Comparison of ENCODE assay signal across 8 cellular contexts in genomic region chr1:966603-967295, GRCh38. TPM values are rescaled to one million over a fixed set of nuclear protein-coding genes. Genes with fewer than 3 reads are reported as not detected.
DNase-seq lines count a peak whose midpoint lies in the region; ATAC-seq and TF ChIP-seq lines count a peak whose summit lies in the region.

No MANE protein-coding gene starts in this region.

- 1% methylated on average over 67 of the region's 67 CpGs for WGBS in right cardiac atrium

- no peaks in the 10 kb centered on the region for H3K9me3 ChIP-seq in SK-N-MC (ENCODE audit: low read depth, low read length)
- no peaks in the 10 kb centered on the region for H3K9me3 ChIP-seq in right cardiac atrium (ENCODE audit: control insufficient read depth, low read length)
- H3K9me3 ChIP-seq in gastrocnemius medialis = no peaks in the 10 kb centered on the region

- H3K9me3 Mint-ChIP-seq in activated naive CD8-positive, alpha-beta T cell treated with anti-CD3 and anti-CD28 coated beads for 36 hours = no peaks in the 10 kb centered on the region

- H3K27ac Mint-ChIP-seq in activated naive CD8-positive, alpha-beta T cell treated with anti-CD3 and anti-CD28 coated beads for 36 hours = peak overlapping the region; percentile 80

- H3K36me3 ChIP-seq in SK-N-MC (ENCODE audit: insufficient read depth, low read length) = peaks cover 12% of the 10 kb centered on the region; the same call in 1 of the 2 replicates
- peaks cover 0 to 2% of the 10 kb centered on the region in 2 donors for H3K36me3 ChIP-seq in gastrocnemius medialis

- in situ Hi-C loops in gastrocnemius medialis (cut with MboI; ENCODE audit: low sequenced_read_pairs in 4 of 4) = no loop called here

- TF ChIP-seq POLR2A in gastrocnemius medialis (IDR thresholded peaks at IDR 0.05) = peak in 1 of 2 donors; percentile 37

- peaks cover 5% of the 10 kb centered on the region for H3K36me3 Mint-ChIP-seq in activated naive CD8-positive, alpha-beta T cell treated with anti-CD3 and anti-CD28 coated beads for 36 hours

- intact Hi-C loops in right cardiac atrium (cut with DNase I) (no loop called here), gastrocnemius medialis (cut with DNase I; ENCODE audit: low total_unique reads) (no loop called here)

- H3K27me3 ChIP-seq in right cardiac atrium (ENCODE audit: control insufficient read depth, insufficient read depth) (no peaks in the 10 kb centered on the region), gastrocnemius medialis (peaks cover 6 to 37% (median 23%) of the 10 kb centered on the region in 3 donors)

- H3K27me3 Mint-ChIP-seq in activated naive CD8-positive, alpha-beta T cell treated with anti-CD3 and anti-CD28 coated beads for 36 hours = peaks cover 12% of the 10 kb centered on the region

- H3K4me1 ChIP-seq in right cardiac atrium (ENCODE audit: control insufficient read depth, insufficient read depth, low read length) = no peaks in the 10 kb centered on the region
- peaks cover 5 to 12% of the 10 kb centered on the region in 2 donors for H3K4me1 ChIP-seq in gastrocnemius medialis

- peak overlapping the region; percentile 45 for H3K9ac ChIP-seq in SK-N-MC (ENCODE audit: insufficient read length)

- peaks cover 6% of the 10 kb centered on the region for H3K4me1 Mint-ChIP-seq in activated naive CD8-positive, alpha-beta T cell treated with anti-CD3 and anti-CD28 coated beads for 36 hours

- no peak overlapping the region for H3K27ac ChIP-seq in SK-N-MC
- no peak overlapping the region for H3K27ac ChIP-seq in right cardiac atrium (ENCODE audit: low read length)
- peak overlapping the region in 2 of 4 donors; percentile 22 to 46 for H3K27ac ChIP-seq in gastrocnemius medialis

- peak; percentile 76 for ATAC-seq in HG03066 (IDR thresholded peaks at IDR 0.05; ENCODE audit: low read depth, unreplicated experiment)
- peak; percentile 63 to 70 for ATAC-seq in right cardiac atrium
- ATAC-seq in gastrocnemius medialis = peak; percentile 31 to 46
- no peak for ATAC-seq in HG03457 (IDR thresholded peaks at IDR 0.05; ENCODE audit: unreplicated experiment)

- DNase-seq in DMS79 treated with DMSO at 0.1 percent for 48 hours (lab: John Stamatoyannopoulos, UW) (peak; percentile 32), DMS79 (lab: John Stamatoyannopoulos, UW) (no peak), SK-N-MC (ENCODE audit: low read depth, low spot score) (no peak), right cardiac atrium (peak; percentile 72 to 89 (median 82)), gastrocnemius medialis (peak in 1 of 2 donors; percentile 50)
- DNase-seq in activated naive CD8-positive, alpha-beta T cell treated with anti-CD3 and anti-CD28 coated beads for 36 hours = peak; percentile 86

- peak overlapping the region; percentile 77 for H3K4me3 Mint-ChIP-seq in activated naive CD8-positive, alpha-beta T cell treated with anti-CD3 and anti-CD28 coated beads for 36 hours

- peak overlapping the region; percentile 78 for H3K4me3 ChIP-seq in SK-N-MC
- peak overlapping the region; percentile 49 for H3K4me3 ChIP-seq in right cardiac atrium (ENCODE audit: low read length)
- H3K4me3 ChIP-seq in gastrocnemius medialis = peak overlapping the region; percentile 57 to 66 (median 66)

- no peak for TF ChIP-seq CTCF in gastrocnemius medialis (IDR thresholded peaks at IDR 0.05 in 4 of 5, conservative IDR thresholded peaks at IDR 0.05 in 1 of 5)

RNA-seq across cellular contexts. Expression of gene PLEKHN1, which starts 0.5 kb away (rescaled TPM):
- 1 to 10 TPM in 1 of 2 experiments, under 1 TPM in 1; 0.85 to 1.3 TPM for total RNA-seq in activated naive CD8-positive, alpha-beta T cell treated with anti-CD3 and anti-CD28 coated beads for 36 hours
- total RNA-seq in right cardiac atrium (under 1 TPM in 1 of 4 donors, not detected in 3; 0.41 TPM), gastrocnemius medialis (under 1 TPM in 1 of 4 donors, not detected in 3; 0.23 TPM)
- 0.14 TPM for polyA plus RNA-seq in right cardiac atrium

RNA-seq across cellular contexts. Expression of gene KLHL17, which starts 6.4 kb away (rescaled TPM):
- total RNA-seq in activated naive CD8-positive, alpha-beta T cell treated with anti-CD3 and anti-CD28 coated beads for 36 hours = 10 to 100 TPM; 19.5 to 22.5 TPM
- total RNA-seq in right cardiac atrium (1 to 10 TPM; 5.0 to 9.7 (median 6.6) TPM), gastrocnemius medialis (1 to 10 TPM; 1.3 to 5.7 (median 2.3) TPM)
- 5.3 TPM for polyA plus RNA-seq in right cardiac atrium

RNA-seq across cellular contexts. Expression of gene NOC2L, which starts 7.7 kb away (rescaled TPM):
- total RNA-seq in activated naive CD8-positive, alpha-beta T cell treated with anti-CD3 and anti-CD28 coated beads for 36 hours = 100 to 1,000 TPM; 176 to 185 TPM
- total RNA-seq in right cardiac atrium (10 to 100 TPM; 43.6 to 48.6 (median 45.5) TPM), gastrocnemius medialis (100 to 1,000 TPM in 1 of 4 donors, 10 to 100 TPM in 3; 47.4 to 115 (median 74.2) TPM)
- 44.3 TPM for polyA plus RNA-seq in right cardiac atrium

RNA-seq across cellular contexts. Expression of gene PERM1, which starts 15.1 kb away (rescaled TPM):
- not detected for total RNA-seq in activated naive CD8-positive, alpha-beta T cell treated with anti-CD3 and anti-CD28 coated beads for 36 hours
- 10 to 100 TPM; 44.4 to 78.0 (median 57.4) TPM for total RNA-seq in right cardiac atrium
- 112 TPM for polyA plus RNA-seq in right cardiac atrium
- 100 to 1,000 TPM in 2 of 4 donors, 10 to 100 TPM in 2; 38.9 to 218 (median 98.8) TPM for total RNA-seq in gastrocnemius medialis

RNA-seq across cellular contexts. Expression of gene HES4, which starts 33.1 kb away (rescaled TPM):
- 1 to 10 TPM in 1 of 2 experiments, under 1 TPM in 1; 0.93 to 1.1 TPM for total RNA-seq in activated naive CD8-positive, alpha-beta T cell treated with anti-CD3 and anti-CD28 coated beads for 36 hours
- total RNA-seq in right cardiac atrium (10 to 100 TPM; 37.3 to 62.5 (median 38.6) TPM), gastrocnemius medialis (10 to 100 TPM in 2 of 4 donors, 1 to 10 TPM in 2; 6.4 to 17.4 (median 9.5) TPM)
- polyA plus RNA-seq in right cardiac atrium = 25.7 TPM

Comparison
In these comparisons a context has a peak if more than half of its experiments do, and no peak if none do; other contexts are left out.
1. DNase-seq: peak in DMS79 treated with DMSO at 0.1 percent for 48 hours (single experiment), activated naive CD8-positive, alpha-beta T cell treated with anti-CD3 and anti-CD28 coated beads for 36 hours (single experiment) and right cardiac atrium (3 of 3); none in DMS79 (single experiment) and SK-N-MC (single experiment).
2. Peak in every context shown above with its lines, with median percentiles within 50 percentile points of each other: H3K4me3 ChIP-seq.